ENCODE assay signal across 9 cellular contexts in genomic region chr19:49362048-49362925, GRCh38. TPM values are rescaled to one million over a fixed set of nuclear protein-coding genes. Genes with fewer than 3 reads are reported as not detected.
DNase-seq lines count a peak whose midpoint lies in the region; ATAC-seq, FAIRE-seq and TF ChIP-seq lines count a peak whose summit lies in the region.
"Had no signal": no experiment of that assay in that cellular context is flagged by ENCODE, and none has a peak within 500 bp of the region (broad histone marks: within the 10 kb centered on the region; RNA-seq: fewer than 3 reads in every experiment).

Gene TEAD2, minus strand, starts transcription at chr19:49362416. Its CDS starts 2,341 bp downstream, at chr19:49360075.

- CTCF ChIA-PET in GM12878 (lab: Yijun Ruan, JAX), result interaction anchor here (0.6 kb wide), 2 partner anchors 27 to 61 kb away, joined by 3 to 4 read pairs; no protein-coding TSS in a partner anchor

- SMC1A ChIA-PET in GM12878 (lab: Charles Lee; ENCODE audit: uncharacterized antibody, unreplicated experiment), result no interaction called here

- H3K4me3 Mint-ChIP-seq in IgD-negative memory B cell, result peak within 1 kb of the TSS in 3 of 4 donors; percentile 49 to 84 (median 79)
- H3K4me3 Mint-ChIP-seq: nephron had no signal

- TF ChIP-seq EP300 in GM12878 (IDR thresholded peaks at IDR 0.05; ENCODE audit: borderline replicate concordance in 1 of 2, control insufficient read depth in 1 of 2, low read depth in 2 of 2, low read length in 2 of 2), result no peak

- no TSS peak for BruUV-seq in GM12878 (replicated peaks; lab: Mats Ljungman, UMichigan)

- H3K4me3 ChIP-seq in BE2C (ENCODE audit: low read depth, low read length) (peak within 1 kb of the TSS; percentile 55), GM12878 (0 out of 2 replicates have a peak within 1 kb of the TSS, but pooled peaks have one; percentile 1), iPS DF 6.9 (ENCODE audit: low read length) (peak within 1 kb of the TSS; percentile 67)

- H3K4me2 ChIP-seq in GM12878 (ENCODE audit: control insufficient read depth, insufficient read depth), result peak within 1 kb of the TSS; percentile 67; the same call in 1 of the 2 replicates

- peak within 1 kb of the TSS; percentile 21 to 90 (median 84) for H3K27ac Mint-ChIP-seq in IgD-negative memory B cell
- H3K27ac Mint-ChIP-seq: nephron had no signal

- H4K20me1 ChIP-seq in GM12878 (ENCODE audit: control insufficient read depth, insufficient read depth), result no peaks in the 10 kb centered on the region

- no peak within 1 kb of the TSS; the same call in 1 of the 2 replicates for H2AFZ ChIP-seq in GM12878 (ENCODE audit: control insufficient read depth, low read depth, low read length)

- TF ChIP-seq CTCF in BE2C (IDR thresholded peaks at IDR 0.05; ENCODE audit: low read depth, low read length) (no peak), GM12878 (IDR thresholded peaks at IDR 0.05 in 2 of 3, conservative IDR thresholded peaks at IDR 0.05 in 1 of 3; ENCODE audit: control insufficient read depth in 2 of 3, extremely low read depth in 1 of 3, insufficient read depth in 1 of 3, low read depth in 3 of 3, low read length in 3 of 3) (no peak)

- H3K27ac ChIP-seq in GM12878 (ENCODE audit: control insufficient read depth, insufficient read depth) (no peak within 1 kb of the TSS), iPS DF 6.9 (ENCODE audit: low read length) (no peak within 1 kb of the TSS)

- H3K4me1 ChIP-seq in BE2C, result no peaks in the 10 kb centered on the region
- peaks cover 7% of the 10 kb centered on the region for H3K4me1 ChIP-seq in GM12878 (ENCODE audit: control insufficient read depth, insufficient read depth, low read length)
- peaks cover 3% of the 10 kb centered on the region; the same call in 1 of the 2 replicates for H3K4me1 ChIP-seq in iPS DF 6.9 (ENCODE audit: control insufficient read depth, insufficient read depth, low read length)

- no peaks in the 10 kb centered on the region for H3K9me3 Mint-ChIP-seq in IgD-negative memory B cell
- H3K9me3 Mint-ChIP-seq: nephron had no signal

- DNase-seq in BE2C, result peak; percentile 51
- no peak for DNase-seq in GM12878 (ENCODE audit: low read depth, low spot score)
- DNase-seq in iPS DF 6.9 (ENCODE audit: low read depth, low spot score), result no peak
- peak; percentile 90 for DNase-seq in sciatic nerve (ENCODE audit: low spot score)

- in situ Hi-C loops in GM12878 (cut with MboI), result no loop called here

- H3K27me3 Mint-ChIP-seq in IgD-negative memory B cell, result peaks cover 3% of the 10 kb centered on the region

- intact Hi-C loops in GM12878 (cut with micrococcal nuclease; ENCODE audit: unreplicated experiment), result no loop called here
- intact Hi-C loops in sciatic nerve (cut with DNase I), result no loop called here

- no peak within 1 kb of the TSS for H3K9ac ChIP-seq in GM12878 (ENCODE audit: control insufficient read depth, insufficient read depth, low read length)

- WGBS in GM12878 (ENCODE audit: insufficient coverage, insufficient replicate concordance, low lambda C conversion rate, missing lambda C conversion rate), result 7% methylated on average over 43 of the region's 52 CpGs
- no CpG with 5 or more reads among the region's 52 CpGs for WGBS in iPS DF 6.9 (ENCODE audit: insufficient coverage, insufficient read length)

- no peak for FAIRE-seq in GM12878 (lab: Jason Lieb, UNC)

- RAD21 ChIA-PET in GM12878 (lab: Charles Lee; ENCODE audit: unreplicated experiment), result no interaction called here

- H3K27me3 ChIP-seq in BE2C, result peaks cover 17% of the 10 kb centered on the region
- peaks cover 12 to 15% of the 10 kb centered on the region in 2 experiments; a peak in 3 of 4 replicates for H3K27me3 ChIP-seq in GM12878 (replicated peaks in 1 of 2; ENCODE audit: control insufficient read depth in 2 of 2, insufficient read depth in 2 of 2, low read length in 1 of 2)
- no peaks in the 10 kb centered on the region for H3K27me3 ChIP-seq in iPS DF 6.9 (ENCODE audit: control insufficient read depth, insufficient read depth, low read length)

- no peaks in the 10 kb centered on the region for H3K36me3 Mint-ChIP-seq in IgD-negative memory B cell

- H3K9me3 ChIP-seq in BE2C, result no peaks in the 10 kb centered on the region
- H3K9me3 ChIP-seq in GM12878 (replicated peaks; ENCODE audit: control insufficient read depth, insufficient read depth, low read length), result no peaks in the 10 kb centered on the region; the same call in 2 of the 3 replicates
- no peaks in the 10 kb centered on the region for H3K9me3 ChIP-seq in iPS DF 6.9 (ENCODE audit: control insufficient read depth, insufficient read depth, low read length)

- H3K36me3 ChIP-seq in BE2C (no peaks in the 10 kb centered on the region), GM12878 (ENCODE audit: control insufficient read depth in 2 of 2, insufficient read depth in 2 of 2, low read length in 1 of 2) (no peaks in the 10 kb centered on the region), iPS DF 6.9 (ENCODE audit: control insufficient read depth, insufficient read depth, low read length) (peaks cover 15% of the 10 kb centered on the region; the same call in 1 of the 2 replicates)

- H3K4me1 Mint-ChIP-seq in IgD-negative memory B cell, result peaks cover 12 to 28% (median 18%) of the 10 kb centered on the region in 3 donors

- POLR2A ChIA-PET in GM12878 (lab: Charles Lee), result no interaction called here

- no peaks in the 10 kb centered on the region for H3K79me2 ChIP-seq in GM12878 (ENCODE audit: control insufficient read depth, insufficient read depth, low read length)

- no peak for TF ChIP-seq POLR2A in GM12878 (IDR thresholded peaks at IDR 0.05; ENCODE audit: low read depth, low read length)

- TF ChIP-seq RAD21 in GM12878 (IDR thresholded peaks at IDR 0.05; ENCODE audit: insufficient read depth, low read depth, low read length), result no peak

- ATAC-seq in GM12878 (no peak; the same call in 2 of the 3 replicates), sciatic nerve (peak; percentile 72), GM19397 (IDR thresholded peaks at IDR 0.05; ENCODE audit: unreplicated experiment) (no peak), HG03432 (IDR thresholded peaks at IDR 0.05; ENCODE audit: unreplicated experiment) (no peak), HG03159 (IDR thresholded peaks at IDR 0.05; ENCODE audit: unreplicated experiment) (no peak)

TF ChIP-seq in GM12878, 131 proteins besides CTCF, POLR2A, EP300 and RAD21:
- TF ChIP-seq PKNOX1 (IDR thresholded peaks at IDR 0.05) (no peak), HDAC2 (IDR thresholded peaks at IDR 0.05) (no peak), SUZ12 (IDR thresholded peaks at IDR 0.05; ENCODE audit: unreplicated experiment) (peak; percentile 78), STAT1 (conservative IDR thresholded peaks at IDR 0.05) (no peak)

RNA-seq across cellular contexts. Expression of gene TEAD2, which starts in this region (rescaled TPM):
- 2.3 TPM for polyA plus RNA-seq in BE2C (2012; ENCODE audit: insufficient read depth, insufficient read length, low read depth)
- polyA plus RNA-seq in IgD-negative memory B cell (6.3 TPM), GM12878 (2011; rRNA removed) (0.04 TPM in 1 of 2 replicates, not detected in the other), GM12878 (2014; fragmentation: Illumina TruSeq; extraction: Trizol) (not detected in 2 replicates), GM12878 (2014; fragmentation: Nextera tagmentation; extraction: Ambion mirVana) (under 1 TPM; 0.05 to 0.07 TPM), GM12878 (2014; rRNA removed) (not detected in 2 replicates), GM12878 (2016; fragmentation: Nextera tagmentation; extraction: Ambion mirVana) (under 1 TPM; 0.11 to 0.13 TPM)
- not detected in 2 replicates for total RNA-seq in GM12878 (2013; cell fraction: nucleolus; rRNA removed)
- total RNA-seq in GM12878 (2014; rRNA removed) (0.17 TPM in 1 of 2 replicates, not detected in the other), GM12878 (2014; rRNA removed; fragmentation: Illumina TruSeq; extraction: Trizol) (not detected in 2 replicates), GM12878 (2021) (0.11 and 0.26 TPM in 2 replicates), sciatic nerve (33.0 TPM)
- polyA plus RNA-seq in GM12878 (2011; ENCODE audit: low read depth), result not detected
- polyA plus RNA-seq in GM12878 (2011; cell fraction: cytosol; rRNA removed), result 0.05 and 0.06 TPM in 2 replicates
- polyA plus RNA-seq in GM12878 (2011; cell fraction: nucleus; rRNA removed), result 0.16 TPM in 1 of 2 replicates, not detected in the other
- polyA plus RNA-seq in GM12878 (2012), result 0.20 and 0.26 TPM in 2 replicates
- 0.31 TPM in 1 of 2 replicates, not detected in the other for polyA minus RNA-seq in GM12878 (2011; rRNA and poly(A)+ RNA removed)
- polyA minus RNA-seq in GM12878 (2011; cell fraction: cytosol; rRNA and poly(A)+ RNA removed), result 0.62 TPM in 1 of 2 replicates, not detected in the other
- polyA minus RNA-seq in GM12878 (2011; cell fraction: nucleus; rRNA and poly(A)+ RNA removed), result not detected in 2 replicates

Comparison
In these comparisons a context has a peak if more than half of its experiments do, and no peak if none do; other contexts are left out.
1. RNA of gene TEAD2 (total RNA-seq): 33.0 TPM in sciatic nerve (single experiment); 0.11 to 0.26 TPM in GM12878; every median in the first group is over 10 times any median in the second.
2. DNase-seq: peak in BE2C (single experiment) and sciatic nerve (single experiment); none in GM12878 (single experiment) and iPS DF 6.9 (single experiment).
3. H3K4me3 ChIP-seq: peak in every context shown above with its lines; median percentile 67 in iPS DF 6.9; 55 in BE2C; 1 in GM12878.